8 cellular contexts compared by ENCODE assay signal in genomic region chr4:142846105-142846728, GRCh38. TPM values are rescaled to one million over a fixed set of nuclear protein-coding genes. Genes with fewer than 3 reads are reported as not detected.
DNase-seq lines count a peak whose midpoint lies in the region; ATAC-seq, FAIRE-seq and TF ChIP-seq lines count a peak whose summit lies in the region.

Gene INPP4B, minus strand, starts transcription at chr4:142846301.

- peak; percentile 49 for FAIRE-seq in HTR-8/SVneo (lab: Jason Lieb, UNC)

- no peak within 1 kb of the TSS for H3K27ac Mint-ChIP-seq in immature natural killer cell

- H3K4me2 ChIP-seq in skeletal muscle satellite cell (ENCODE audit: low read length), result peak within 1 kb of the TSS; percentile 100

- H3K9ac ChIP-seq in ES-I3 (ENCODE audit: low read depth, low read length) (peak within 1 kb of the TSS; percentile 40; the same call in 1 of the 2 replicates), skeletal muscle satellite cell (ENCODE audit: low read depth, low read length) (peak within 1 kb of the TSS; percentile 75)

- peak within 1 kb of the TSS; percentile 51 to 77 (median 66) for H3K4me3 Mint-ChIP-seq in immature natural killer cell

- H3K36me3 Mint-ChIP-seq in immature natural killer cell, result peaks cover 0 to 4% (median 0%) of the 10 kb centered on the region in 3 donors

- peaks cover 9 to 25% (median 11%) of the 10 kb centered on the region in 3 donors for H3K27me3 Mint-ChIP-seq in immature natural killer cell (ENCODE audit: low read depth in 3 of 3)

- ATAC-seq in HG03378 (IDR thresholded peaks at IDR 0.05; ENCODE audit: unreplicated experiment), result no peak

- H3K4me1 Mint-ChIP-seq in immature natural killer cell, result peaks cover 0 to 8% of the 10 kb centered on the region in 2 donors

- H3K36me3 ChIP-seq in ES-I3 (ENCODE audit: insufficient read depth, low read length), result no peaks in the 10 kb centered on the region
- no peaks in the 10 kb centered on the region for H3K36me3 ChIP-seq in skeletal muscle satellite cell (ENCODE audit: insufficient read depth, low read length)

- H3K9me3 ChIP-seq in ES-I3 (ENCODE audit: control insufficient read depth, insufficient read depth, low read length), result no peaks in the 10 kb centered on the region
- no peaks in the 10 kb centered on the region for H3K9me3 ChIP-seq in skeletal muscle satellite cell (replicated peaks; ENCODE audit: low read length)

- no peak for TF ChIP-seq CTCF in WI38 (IDR thresholded peaks at IDR 0.05; ENCODE audit: low read depth, low read length)
- TF ChIP-seq CTCF in cardiac fibroblast (IDR thresholded peaks at IDR 0.05; ENCODE audit: low read depth, low read length), result no peak

- DNase-seq in HTR-8/SVneo (ENCODE audit: insufficient read length, low spot score), result peak; percentile 33
- peak; percentile 58 to 67 for DNase-seq in cardiac fibroblast (ENCODE audit: low read depth in 2 of 2)
- DNase-seq in immature natural killer cell, result peak in 1 of 3 donors; percentile 10
- DNase-seq in NCI-H2196 treated with DMSO at 0.1 percent for 48 hours (lab: John Stamatoyannopoulos, UW; ENCODE audit: unreplicated experiment), result no peak

- H3K9me3 Mint-ChIP-seq in immature natural killer cell, result peaks cover 0 to 4% (median 0%) of the 10 kb centered on the region in 6 donors

- H3K4me3 ChIP-seq in WI38 (ENCODE audit: low read depth, low read length) (peak within 1 kb of the TSS; percentile 82), cardiac fibroblast (replicated peaks in 1 of 2; ENCODE audit: low read depth in 2 of 2, low read length in 2 of 2) (peak within 1 kb of the TSS; percentile 66 to 83), skeletal muscle satellite cell (ENCODE audit: low read length) (peak within 1 kb of the TSS; percentile 86)

- no peaks in the 10 kb centered on the region for H3K4me1 ChIP-seq in ES-I3 (ENCODE audit: insufficient read depth, low read length)
- peaks cover 18% of the 10 kb centered on the region for H3K4me1 ChIP-seq in skeletal muscle satellite cell (ENCODE audit: control insufficient read depth, insufficient read depth, low read length)

- peaks cover 12% of the 10 kb centered on the region for H3K27me3 ChIP-seq in skeletal muscle satellite cell (ENCODE audit: control insufficient read depth, insufficient read depth, low read length)

RNA-seq across cellular contexts. Expression of gene INPP4B, which starts in this region (rescaled TPM):
- polyA plus RNA-seq in immature natural killer cell, result 1 to 10 TPM in 2 of 3 donors, under 1 TPM in 1; 0.81 to 6.3 (median 6.2) TPM
- total RNA-seq in skeletal muscle satellite cell (2012; rRNA removed), result 20.0 and 24.9 TPM in 2 replicates
